17 cellular contexts compared by ENCODE assay signal in genomic region chr9:134980516-134980915, GRCh38.
"Had no signal": no experiment of that assay in that cellular context is flagged by ENCODE, and none has a peak within 500 bp of the region (broad histone marks: within the 10 kb centered on the region; RNA-seq: fewer than 3 reads in every experiment).

No MANE protein-coding gene starts in this region.

- H2AFZ ChIP-seq: hepatocyte had no signal

- H3K27me3 ChIP-seq: colonic mucosa, hepatocyte, ovary, upper lobe of left lung, vagina had no signal

- H3K27ac Mint-ChIP-seq: naive thymus-derived CD8-positive, alpha-beta T cell; progenitor cell of endocrine pancreas had no signal

- H3K36me3 Mint-ChIP-seq: naive thymus-derived CD8-positive, alpha-beta T cell had no signal

- H3K9me3 ChIP-seq: colonic mucosa, mucosa of descending colon, ovary, tibial artery, vagina had no signal

- H3K4me3 Mint-ChIP-seq: naive thymus-derived CD8-positive, alpha-beta T cell had no signal

- H3K4me3 ChIP-seq: colonic mucosa, hepatocyte, mucosa of descending colon, ovary, smooth muscle cell, tibial artery, upper lobe of left lung, vagina had no signal

- ATAC-seq: mucosa of descending colon; naive thymus-derived CD8-positive, alpha-beta T cell; right cardiac atrium had no signal

- H3K4me1 ChIP-seq: colonic mucosa, tibial artery, upper lobe of left lung, vagina had no signal

- H3K27ac ChIP-seq: colonic mucosa, hepatocyte, ovary, tibial artery, upper lobe of left lung, vagina had no signal

- DNase-seq: colonic mucosa; dermis blood vessel endothelial cell; foreskin melanocyte; mammary epithelial cell; mucosa of descending colon; nucleus accumbens; right cardiac atrium; stimulated activated CD4-positive, alpha-beta T cell treated with anti-CD3 and anti-CD28 coated beads, Interleukin-2, amount 100 ng/mL, for 48 hours; stimulated activated naive CD4-positive, alpha-beta T cell treated with Interleukin-2 at 50 U/mL for 16 hours had no signal

- H3K4me1 Mint-ChIP-seq: naive thymus-derived CD8-positive, alpha-beta T cell had no signal

- H3K79me2 ChIP-seq: hepatocyte had no signal

- H3K4me2 ChIP-seq: hepatocyte, smooth muscle cell had no signal

- H3K36me3 ChIP-seq: colonic mucosa, ovary, tibial artery, upper lobe of left lung, vagina had no signal
